2 cellular contexts compared by ENCODE assay signal in genomic region chr17:78390241-78391050, GRCh38.
TF ChIP-seq lines count a peak whose summit lies in the region.

No MANE protein-coding gene starts in this region.

TF ChIP-seq in HCT116, 20 proteins besides CTCF, POLR2A, EP300 and RAD21:
- TF ChIP-seq MAX (IDR thresholded peaks at IDR 0.05) (no peak), YY1 (IDR thresholded peaks at IDR 0.05; ENCODE audit: extremely low read depth, insufficient replicate concordance, low read depth, low read length) (no peak)

TF ChIP-seq in HepG2, 621 proteins besides CTCF, POLR2A, EP300 and RAD21:
- no peak for TF ChIP-seq BCLAF1 (IDR thresholded peaks at IDR 0.05)
- no peak for TF ChIP-seq ZBTB40 (IDR thresholded peaks at IDR 0.05)
- no peak for TF ChIP-seq ZBTB40 (CRISPR knock-in tag; IDR thresholded peaks at IDR 0.05)
- peak; percentile 25 for TF ChIP-seq RBM22 (optimal IDR thresholded peaks at IDR 0.05; ENCODE audit: low read length)
